In the genomic region with DNA sequence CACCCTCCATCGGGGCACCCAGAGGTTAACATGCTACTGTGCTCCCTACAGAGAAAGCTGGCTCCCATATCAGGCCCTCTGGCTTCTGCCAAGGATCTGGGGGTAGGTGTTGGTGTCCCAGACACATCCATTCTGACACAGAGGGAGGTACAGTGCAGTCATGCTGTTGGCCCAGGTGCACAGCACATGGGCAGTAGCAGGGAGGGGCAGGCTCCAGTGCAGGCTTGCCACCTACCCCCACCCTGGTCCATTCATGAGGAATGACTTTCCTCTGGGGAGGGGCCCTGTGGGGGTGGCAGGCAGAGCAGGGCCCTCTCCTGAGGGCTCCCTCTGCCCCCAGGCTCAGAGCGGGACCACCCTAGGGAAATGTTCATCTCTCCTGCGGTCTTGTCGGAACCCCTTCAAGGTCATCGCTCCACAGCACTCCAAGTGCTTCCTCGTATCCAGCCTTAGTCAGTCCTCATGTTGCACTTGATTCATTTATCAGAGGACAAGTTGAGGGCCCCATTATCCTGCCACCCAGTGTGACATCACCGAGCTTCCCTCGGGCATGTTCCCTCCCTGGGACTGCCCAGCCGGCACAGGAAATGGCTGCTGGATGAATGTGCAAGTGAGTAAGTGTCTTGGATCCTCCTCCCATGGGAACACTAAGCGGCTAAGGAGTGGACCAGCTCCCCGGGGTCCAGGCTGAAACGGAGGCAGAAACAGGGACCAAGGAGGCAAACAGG, we compare ENCODE assay signal across 8 cellular contexts. TPM values are rescaled to one million over a fixed set of nuclear protein-coding genes. Genes with fewer than 3 reads are reported as not detected.
A peak's percentile ranks its signal among the peaks of the same experiment; 100 is the strongest.
DNase-seq lines count a peak whose midpoint lies in the region; TF ChIP-seq lines count a peak whose summit lies in the region.

No MANE protein-coding gene starts in this region.

- H3F3A ChIP-seq in SK-N-SH (replicated peaks; ENCODE audit: insufficient read depth) = peaks cover 28% of the 10 kb centered on the region

- no peak for TF ChIP-seq CTCF in SK-N-SH (IDR thresholded peaks at IDR 0.05)

- no peaks in the 10 kb centered on the region for H3K9me3 ChIP-seq in SK-N-SH

- peak overlapping the region; percentile 93 to 100 for H3K27ac ChIP-seq in SK-N-SH (ENCODE audit: low read depth in 2 of 2, low read length in 1 of 2)

- POLR2A ChIA-PET in SK-N-SH (lab: Yijun Ruan, JAX) = interaction anchor here (0.6 to 7.2 kb wide), 9 partner anchors 10 to 77 kb away, joined by 3 to 74 read pairs (median 5); partner anchors contain the start of gene DUSP7

- peak overlapping the region; percentile 71 for H3K4me2 ChIP-seq in SK-N-SH

- CTCF ChIA-PET in SK-N-SH (lab: Yijun Ruan, JAX) = interaction anchor here (0.7 to 29.9 kb wide), 7 partner anchors 8 to 233 kb away, joined by 3 to 983 read pairs (median 5); partner anchors contain the start of genes ACY1 and DUSP7

- 11% methylated on average over 11 of the region's 12 CpGs for WGBS in SK-N-SH (ENCODE audit: low lambda C conversion rate)

- H3K36me3 ChIP-seq in SK-N-SH (replicated peaks in 1 of 2; ENCODE audit: control insufficient read depth in 1 of 2, insufficient read depth in 2 of 2, low read length in 1 of 2) = peaks cover 20 to 28% of the 10 kb centered on the region in 2 experiments

- H2AFZ ChIP-seq in SK-N-SH (ENCODE audit: low read depth) = no peak overlapping the region

- no peaks in the 10 kb centered on the region for H3K9me2 ChIP-seq in SK-N-SH

- H4K20me1 ChIP-seq in SK-N-SH (ENCODE audit: insufficient read depth) = no peaks in the 10 kb centered on the region

- H3K4me3 ChIP-seq in SK-N-SH (ENCODE audit: low read depth in 2 of 2, low read length in 1 of 2) = 0 out of 4 replicates have a peak overlapping the region, but pooled peaks of 1 of the 2 experiments have one; percentile 36

- peak overlapping the region; percentile 90 for H3K9ac ChIP-seq in SK-N-SH

- peak in 1 of 2 experiments; percentile 65; a peak in 1 of 4 replicates for TF ChIP-seq EP300 in SK-N-SH (IDR thresholded peaks at IDR 0.05; ENCODE audit: borderline replicate concordance in 1 of 2, low read depth in 1 of 2, low read length in 1 of 2)

- no peaks in the 10 kb centered on the region for H3K27me3 ChIP-seq in SK-N-SH (ENCODE audit: insufficient read depth)

- no peak for TF ChIP-seq RAD21 in SK-N-SH (IDR thresholded peaks at IDR 0.05; ENCODE audit: low read length)

- intact Hi-C loops in posterior vena cava (cut with DNase I) = no loop called here

- H3K79me2 ChIP-seq in SK-N-SH (ENCODE audit: insufficient read depth) = peaks cover 34% of the 10 kb centered on the region

- peak; percentile 57 for DNase-seq in D341Med (ENCODE audit: low spot score)
- DNase-seq in SK-N-SH = peak; percentile 58
- DNase-seq in fibroblast of the conjunctiva (ENCODE audit: low read depth) = peak; percentile 78
- peak; percentile 90 for DNase-seq in posterior vena cava (ENCODE audit: low spot score)
- no peak for DNase-seq in iPS-NIHi11 (ENCODE audit: low spot score)
- no peak for DNase-seq in HUDEP-2 (lab: John Stamatoyannopoulos, UW; ENCODE audit: unreplicated experiment in 76 of 76)
- DNase-seq in GDM1 (lab: John Stamatoyannopoulos, UW) = no peak
- no peak for DNase-seq in germinal center (ENCODE audit: low spot score)

- peaks cover 31 to 87% of the 10 kb centered on the region in 2 experiments for H3K4me1 ChIP-seq in SK-N-SH (ENCODE audit: control insufficient read depth in 1 of 2, insufficient read depth in 2 of 2, low read depth in 1 of 2, low read length in 1 of 2)

TF ChIP-seq in SK-N-SH, 30 proteins besides CTCF, POLR2A, EP300 and RAD21 (continues in another document):
- peak; percentile 74 for TF ChIP-seq TCF12 (IDR thresholded peaks at IDR 0.05)
- no peak for TF ChIP-seq USF2 (IDR thresholded peaks at IDR 0.05; ENCODE audit: borderline replicate concordance, low read depth, low read length)
- peak; percentile 75 for TF ChIP-seq POLR2AphosphoS5 (IDR thresholded peaks at IDR 0.05; ENCODE audit: low read depth, low read length)
- TF ChIP-seq YY1 (IDR thresholded peaks at IDR 0.05; ENCODE audit: low read depth) = peak; percentile 79
- peak; percentile 53; the same call in 1 of the 2 replicates for TF ChIP-seq FOXM1 (IDR thresholded peaks at IDR 0.05; ENCODE audit: low read depth)
- peak; percentile 41; the same call in 1 of the 2 replicates for TF ChIP-seq NFIC (IDR thresholded peaks at IDR 0.05; ENCODE audit: borderline replicate concordance)
- no peak for TF ChIP-seq ZBTB33 (IDR thresholded peaks at IDR 0.05; ENCODE audit: borderline replicate concordance, low read depth)
- TF ChIP-seq, protein P1, sequence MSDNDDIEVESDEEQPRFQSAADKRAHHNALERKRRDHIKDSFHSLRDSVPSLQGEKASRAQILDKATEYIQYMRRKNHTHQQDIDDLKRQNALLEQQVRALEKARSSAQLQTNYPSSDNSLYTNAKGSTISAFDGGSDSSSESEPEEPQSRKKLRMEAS (IDR thresholded peaks at IDR 0.05; ENCODE audit: low read depth) = peak; percentile 87
- peak; percentile 80 for TF ChIP-seq TAF1 (IDR thresholded peaks at IDR 0.05; ENCODE audit: borderline replicate concordance, low read depth, low read length)
- TF ChIP-seq TEAD4 (IDR thresholded peaks at IDR 0.05; ENCODE audit: borderline replicate concordance, insufficient read depth) = peak; percentile 63; the same call in 1 of the 2 replicates
- TF ChIP-seq SIN3A (IDR thresholded peaks at IDR 0.05; ENCODE audit: borderline replicate concordance, low read depth, low read length) = no peak
- TF ChIP-seq FOSL2 (IDR thresholded peaks at IDR 0.05; ENCODE audit: borderline replicate concordance, low read depth) = peak; percentile 97
- TF ChIP-seq NRF1 (IDR thresholded peaks at IDR 0.05; ENCODE audit: low read depth, low read length) = no peak
- TF ChIP-seq, protein P2, sequence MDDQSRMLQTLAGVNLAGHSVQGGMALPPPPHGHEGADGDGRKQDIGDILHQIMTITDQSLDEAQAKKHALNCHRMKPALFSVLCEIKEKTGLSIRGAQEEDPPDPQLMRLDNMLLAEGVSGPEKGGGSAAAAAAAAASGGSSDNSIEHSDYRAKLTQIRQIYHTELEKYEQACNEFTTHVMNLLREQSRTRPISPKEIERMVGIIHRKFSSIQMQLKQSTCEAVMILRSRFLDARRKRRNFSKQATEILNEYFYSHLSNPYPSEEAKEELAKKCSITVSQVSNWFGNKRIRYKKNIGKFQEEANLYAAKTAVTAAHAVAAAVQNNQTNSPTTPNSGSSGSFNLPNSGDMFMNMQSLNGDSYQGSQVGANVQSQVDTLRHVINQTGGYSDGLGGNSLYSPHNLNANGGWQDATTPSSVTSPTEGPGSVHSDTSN (IDR thresholded peaks at IDR 0.05) = peak; percentile 70
- TF ChIP-seq GABPA (IDR thresholded peaks at IDR 0.05; ENCODE audit: low read depth) = peak; percentile 48; the same call in 1 of the 2 replicates
- peak; percentile 88; the same call in 1 of the 2 replicates for TF ChIP-seq JUND (IDR thresholded peaks at IDR 0.05)

RNA-seq across cellular contexts. Expression of gene DUSP7, which starts 10.0 kb away (rescaled TPM):
- polyA plus RNA-seq in SK-N-SH (2012; rRNA removed) = 24.3 and 25.8 TPM in 2 replicates
- polyA plus RNA-seq in SK-N-SH (2012; cell fraction: cytosol; rRNA removed) = 13.1 and 20.1 TPM in 2 replicates
- polyA plus RNA-seq in SK-N-SH (2012; cell fraction: nucleus; rRNA removed) = 14.4 and 15.6 TPM in 2 replicates
- total RNA-seq in posterior vena cava = 10 to 100 TPM; 29.9 to 36.4 TPM

RNA-seq across cellular contexts. Expression of gene RPL29, which starts 50.7 kb away (rescaled TPM):
- 3,173 and 3,642 TPM in 2 replicates for polyA plus RNA-seq in SK-N-SH (2012; rRNA removed)
- polyA plus RNA-seq in SK-N-SH (2012; cell fraction: cytosol; rRNA removed) = 2,707 and 3,782 TPM in 2 replicates
- polyA plus RNA-seq in SK-N-SH (2012; cell fraction: nucleus; rRNA removed) = 883 and 941 TPM in 2 replicates
- total RNA-seq in posterior vena cava = 100 to 1,000 TPM; 657 to 687 TPM

Comparison
In these comparisons a context has a peak if more than half of its experiments do, and no peak if none do; other contexts are left out.
1. DNase-seq: peak in D341Med (single experiment), SK-N-SH (single experiment), fibroblast of the conjunctiva (single experiment) and posterior vena cava (single experiment); none in iPS-NIHi11 (single experiment), HUDEP-2 (0 of 76), GDM1 (single experiment) and germinal center (single experiment).